In genomic region chr1:146938927-146939786, GRCh38 we compare ENCODE assay signal across 8 cellular contexts. TPM values are rescaled to one million over a fixed set of nuclear protein-coding genes. Genes with fewer than 3 reads are reported as not detected.
DNase-seq lines count a peak whose midpoint lies in the region; ATAC-seq and TF ChIP-seq lines count a peak whose summit lies in the region.
"Not testable (repeated sequence)": the region's sequence is repeated elsewhere in the genome, so short reads cannot be mapped to it uniquely, and the experiment has no call there.

No MANE protein-coding gene starts in this region.

- H3K36me3 ChIP-seq in DOHH2 (ENCODE audit: control insufficient read depth, low read length); GM23248 (ENCODE audit: low read depth); HUES48 (ENCODE audit: control insufficient read depth, insufficient read depth, low read length); SK-N-SH (replicated peaks in 1 of 2; ENCODE audit: control insufficient read depth in 1 of 2, insufficient read depth in 2 of 2, low read length in 1 of 2): not testable (repeated sequence)

- TF ChIP-seq EP300 in SK-N-SH (IDR thresholded peaks at IDR 0.05; ENCODE audit: borderline replicate concordance in 1 of 2, low read depth in 1 of 2, low read length in 1 of 2) = not testable (repeated sequence)

- ATAC-seq in naive thymus-derived CD8-positive, alpha-beta T cell = peak; percentile 33 to 41

- DNase-seq in GM23248 (peak; percentile 50), SK-N-SH (peak; percentile 27), glomerular visceral epithelial cell (ENCODE audit: extremely low spot score) (peak; percentile 58), superior temporal gyrus (ENCODE audit: extremely low spot score) (peak; percentile 8)
- DNase-seq in activated naive CD8-positive, alpha-beta T cell treated with anti-CD3 and anti-CD28 coated beads for 36 hours = peak; percentile 40
- peak in 7 of 10 donors; percentile 4 to 52 (median 23) for DNase-seq in naive thymus-derived CD8-positive, alpha-beta T cell

- TF ChIP-seq CTCF in DOHH2 (IDR thresholded peaks at IDR 0.05; ENCODE audit: low read depth, low read length, poor library complexity, severe bottlenecking); SK-N-SH (IDR thresholded peaks at IDR 0.05): not testable (repeated sequence)

- H3K9ac ChIP-seq in GM23248 (peak overlapping the region; percentile 81), HUES48 (ENCODE audit: low read depth, low read length) (peak overlapping the region; percentile 35; the same call in 1 of the 2 replicates), SK-N-SH (peak overlapping the region; percentile 91)

- H3K4me3 ChIP-seq in DOHH2 (ENCODE audit: low read length) = peak overlapping the region; percentile 76
- peak overlapping the region; percentile 73 for H3K4me3 ChIP-seq in GM23248
- H3K4me3 ChIP-seq in HUES48 (ENCODE audit: low read depth, low read length) = peak overlapping the region; percentile 83
- peak overlapping the region; percentile 63 to 67 for H3K4me3 ChIP-seq in SK-N-SH (ENCODE audit: low read depth in 2 of 2, low read length in 1 of 2)

- H3K27ac ChIP-seq in DOHH2 (ENCODE audit: low read depth, low read length) = peak overlapping the region; percentile 41; the same call in 1 of the 2 replicates
- peak overlapping the region; percentile 61 for H3K27ac ChIP-seq in GM23248
- H3K27ac ChIP-seq in HUES48 (ENCODE audit: low read depth, low read length) = not testable (repeated sequence)
- H3K27ac ChIP-seq in SK-N-SH (ENCODE audit: low read depth in 2 of 2, low read length in 1 of 2) = peak overlapping the region in 1 of 2 experiments; percentile 49; a peak in 1 of 4 replicates

- CTCF ChIA-PET in SK-N-SH (lab: Yijun Ruan, JAX) = not testable (repeated sequence)

- not testable (repeated sequence) for H3K4me1 ChIP-seq in DOHH2 (ENCODE audit: control insufficient read depth, low read length); GM23248 (ENCODE audit: insufficient read depth); HUES48 (ENCODE audit: control insufficient read depth, insufficient read depth, low read length); SK-N-SH (ENCODE audit: control insufficient read depth in 1 of 2, insufficient read depth in 2 of 2, low read depth in 1 of 2, low read length in 1 of 2)

- H3K79me2 ChIP-seq in DOHH2 (ENCODE audit: control insufficient read depth, low read length) = peaks cover 14% of the 10 kb centered on the region
- peaks cover 24% of the 10 kb centered on the region for H3K79me2 ChIP-seq in GM23248 (ENCODE audit: insufficient read depth)
- H3K79me2 ChIP-seq in SK-N-SH (ENCODE audit: insufficient read depth) = not testable (repeated sequence)

- not testable (repeated sequence) for TF ChIP-seq RAD21 in SK-N-SH (IDR thresholded peaks at IDR 0.05; ENCODE audit: low read length)

- H3K9me3 Mint-ChIP-seq in activated naive CD8-positive, alpha-beta T cell treated with anti-CD3 and anti-CD28 coated beads for 36 hours; naive thymus-derived CD8-positive, alpha-beta T cell: not testable (repeated sequence)

- 1% methylated on average over 18 to 42 of the region's 55 CpGs for WGBS in GM23248 (ENCODE audit: low coverage in 1 of 2, low lambda C conversion rate in 2 of 2, missing lambda C conversion rate in 2 of 2), 2 experiments
- WGBS in SK-N-SH (ENCODE audit: low lambda C conversion rate) = 28% methylated on average over 21 of the region's 55 CpGs

- not testable (repeated sequence) for H3K9me2 ChIP-seq in DOHH2 (replicated peaks; ENCODE audit: control insufficient read depth, low read length); GM23248 (ENCODE audit: insufficient read depth); SK-N-SH

- not testable (repeated sequence) for H3K27ac Mint-ChIP-seq in activated naive CD8-positive, alpha-beta T cell treated with anti-CD3 and anti-CD28 coated beads for 36 hours
- peak overlapping the region in 8 of 10 donors; percentile 31 to 98 (median 88) for H3K27ac Mint-ChIP-seq in naive thymus-derived CD8-positive, alpha-beta T cell

- in situ Hi-C loops in GM23248 (cut with MboI) = not testable (repeated sequence)

- H3K9me3 ChIP-seq in DOHH2 (ENCODE audit: control insufficient read depth, insufficient read depth, low read length); GM23248 (ENCODE audit: low read depth); HUES48 (ENCODE audit: control insufficient read depth, insufficient read depth, low read length); SK-N-SH: not testable (repeated sequence)

- H3K4me2 ChIP-seq in DOHH2 (ENCODE audit: low read length) (peak overlapping the region; percentile 76), GM23248 (ENCODE audit: unreplicated experiment) (peak overlapping the region; percentile 95), SK-N-SH (peak overlapping the region; percentile 77)

- not testable (repeated sequence) for H3K27me3 Mint-ChIP-seq in activated naive CD8-positive, alpha-beta T cell treated with anti-CD3 and anti-CD28 coated beads for 36 hours; naive thymus-derived CD8-positive, alpha-beta T cell

- H3F3A ChIP-seq in DOHH2 (ENCODE audit: control insufficient read depth, insufficient read depth); GM23248 (ENCODE audit: insufficient read depth); SK-N-SH (replicated peaks; ENCODE audit: insufficient read depth): not testable (repeated sequence)

- not testable (repeated sequence) for H4K20me1 ChIP-seq in DOHH2 (ENCODE audit: control insufficient read depth, insufficient read depth, low read depth, low read length); GM23248 (ENCODE audit: insufficient read depth); SK-N-SH (ENCODE audit: insufficient read depth)

- H2AFZ ChIP-seq in GM23248 = peak overlapping the region; percentile 63
- H2AFZ ChIP-seq in SK-N-SH (ENCODE audit: low read depth) = not testable (repeated sequence)

- H3K4me3 Mint-ChIP-seq in activated naive CD8-positive, alpha-beta T cell treated with anti-CD3 and anti-CD28 coated beads for 36 hours = peak overlapping the region; percentile 89
- peak overlapping the region; percentile 87 to 97 (median 95) for H3K4me3 Mint-ChIP-seq in naive thymus-derived CD8-positive, alpha-beta T cell

- H3K36me3 Mint-ChIP-seq in activated naive CD8-positive, alpha-beta T cell treated with anti-CD3 and anti-CD28 coated beads for 36 hours; naive thymus-derived CD8-positive, alpha-beta T cell: not testable (repeated sequence)

- H3K27me3 ChIP-seq in DOHH2 (ENCODE audit: control insufficient read depth, low read length); GM23248 (replicated peaks; ENCODE audit: insufficient read depth); HUES48 (ENCODE audit: control insufficient read depth, insufficient read depth, low read length); SK-N-SH (ENCODE audit: insufficient read depth): not testable (repeated sequence)

- peaks cover 15% of the 10 kb centered on the region for H3K4me1 Mint-ChIP-seq in activated naive CD8-positive, alpha-beta T cell treated with anti-CD3 and anti-CD28 coated beads for 36 hours
- peaks cover 6 to 25% (median 12%) of the 10 kb centered on the region in 4 donors for H3K4me1 Mint-ChIP-seq in naive thymus-derived CD8-positive, alpha-beta T cell

- POLR2A ChIA-PET in SK-N-SH (lab: Yijun Ruan, JAX) = not testable (repeated sequence)
- POLR2A ChIA-PET in naive thymus-derived CD8-positive, alpha-beta T cell (lab: Charles Lee) = interaction anchor here (0.7 kb wide), 1 partner anchor 562 kb away, joined by 3 read pairs; no protein-coding TSS in a partner anchor

RNA-seq across cellular contexts. Expression of gene NBPF12, which starts 1.0 kb away (rescaled TPM):
- 4.5 and 6.2 TPM in 2 replicates for total RNA-seq in GM23248 (2014; rRNA removed; shearing (Covaris generic))
- polyA plus RNA-seq in GM23248 (2016; fragmentation: Nextera tagmentation; extraction: Ambion mirVana) (2.9 and 3.1 TPM in 2 replicates), SK-N-SH (2012; rRNA removed) (6.0 and 8.0 TPM in 2 replicates)
- polyA plus RNA-seq in SK-N-SH (2012; cell fraction: cytosol; rRNA removed) = 4.2 and 4.8 TPM in 2 replicates
- 16.3 and 31.0 TPM in 2 replicates for polyA plus RNA-seq in SK-N-SH (2012; cell fraction: nucleus; rRNA removed)
- 1 to 10 TPM; 6.0 to 6.5 TPM for total RNA-seq in activated naive CD8-positive, alpha-beta T cell treated with anti-CD3 and anti-CD28 coated beads for 36 hours
- 10 to 100 TPM; 40.1 to 42.8 TPM for total RNA-seq in naive thymus-derived CD8-positive, alpha-beta T cell
- 1 to 10 TPM; 1.6 to 5.5 (median 3.1) TPM for polyA plus RNA-seq in naive thymus-derived CD8-positive, alpha-beta T cell

Comparison
In these comparisons a context has a peak if more than half of its experiments do, and no peak if none do; other contexts are left out.
1. DNase-seq: peak in every context shown above with its lines; median percentile 58 in glomerular visceral epithelial cell; 50 in GM23248; 40 in activated naive CD8-positive, alpha-beta T cell treated with anti-CD3 and anti-CD28 coated beads for 36 hours; 27 in SK-N-SH; 23 in naive thymus-derived CD8-positive, alpha-beta T cell; 8 in superior temporal gyrus.
2. H3K9ac ChIP-seq: peak in every context shown above with its lines; median percentile 91 in SK-N-SH; 81 in GM23248; 35 in HUES48.